ENCODE assay signal across 21 cellular contexts in genomic region chr3:13120928-13121552, GRCh38.
"Had no signal": no experiment of that assay in that cellular context is flagged by ENCODE, and none has a peak within 500 bp of the region (broad histone marks: within the 10 kb centered on the region; RNA-seq: fewer than 3 reads in every experiment).

No MANE protein-coding gene starts in this region.

- H3K4me1 Mint-ChIP-seq: activated naive CD8-positive, alpha-beta T cell treated with anti-CD3 and anti-CD28 coated beads, Interleukin-2, amount 10 ng/mL, durations not matched to agents 7 days and 5 days; natural killer cell; T-cell had no signal

- H3K27ac Mint-ChIP-seq: activated naive CD8-positive, alpha-beta T cell treated with anti-CD3 and anti-CD28 coated beads, Interleukin-2, amount 10 ng/mL, durations not matched to agents 7 days and 5 days; natural killer cell; T-cell; T-helper 2 cell treated with Interferon-gamma antibody and Interleukin-4, amounts not matched to agents 5 μg/mL and 100 μg/mL, for 36 hours; type B pancreatic cell had no signal

- H3K9me3 Mint-ChIP-seq: activated naive CD8-positive, alpha-beta T cell treated with anti-CD3 and anti-CD28 coated beads, Interleukin-2, amount 10 ng/mL, durations not matched to agents 7 days and 5 days; natural killer cell; T-cell; T-helper 2 cell treated with Interferon-gamma antibody and Interleukin-4, amounts not matched to agents 5 μg/mL and 100 μg/mL, for 36 hours; type B pancreatic cell had no signal

- H3K36me3 ChIP-seq: esophagus squamous epithelium, gastroesophageal sphincter, thoracic aorta had no signal

- ATAC-seq: gastroesophageal sphincter, left lobe of liver, natural killer cell, T-cell had no signal

- H3K4me3 ChIP-seq: coronary artery, esophagus squamous epithelium, gastroesophageal sphincter, lung, thoracic aorta had no signal

- H3K9me3 ChIP-seq: esophagus squamous epithelium, gastroesophageal sphincter, thoracic aorta had no signal

- H3K27ac ChIP-seq: coronary artery, esophagus squamous epithelium, gastroesophageal sphincter, parathyroid adenoma, thoracic aorta had no signal

- H3K4me3 Mint-ChIP-seq: activated naive CD8-positive, alpha-beta T cell treated with anti-CD3 and anti-CD28 coated beads, Interleukin-2, amount 10 ng/mL, durations not matched to agents 7 days and 5 days; natural killer cell; T-cell; T-helper 2 cell treated with Interferon-gamma antibody and Interleukin-4, amounts not matched to agents 5 μg/mL and 100 μg/mL, for 36 hours; type B pancreatic cell had no signal

- H3K36me3 Mint-ChIP-seq: activated naive CD8-positive, alpha-beta T cell treated with anti-CD3 and anti-CD28 coated beads, Interleukin-2, amount 10 ng/mL, durations not matched to agents 7 days and 5 days; natural killer cell; T-cell; type B pancreatic cell had no signal

- DNase-seq: activated CD4-positive, alpha-beta T cell treated with anti-CD3 and anti-CD28 coated beads for 1 hour; activated naive CD4-positive, alpha-beta T cell; activated naive CD8-positive, alpha-beta T cell treated with anti-CD3 and anti-CD28 coated beads, Interleukin-2, amount 10 ng/mL, durations not matched to agents 7 days and 5 days; activated T-cell treated with anti-CD3 and anti-CD28 coated beads, Interleukin-2, amount 50 U/mL, for 1 hour; amygdala; esophagus squamous epithelium; head of caudate nucleus; islet precursor cell; midbrain; natural killer cell; stimulated activated CD4-positive, alpha-beta T cell treated with anti-CD3 and anti-CD28 coated beads, Interleukin-4, amount 100 ng/mL, for 1 hour; stimulated activated naive CD4-positive, alpha-beta T cell; T-cell had no signal

- H3K4me1 ChIP-seq: esophagus squamous epithelium, gastroesophageal sphincter had no signal
